In the genomic region with DNA sequence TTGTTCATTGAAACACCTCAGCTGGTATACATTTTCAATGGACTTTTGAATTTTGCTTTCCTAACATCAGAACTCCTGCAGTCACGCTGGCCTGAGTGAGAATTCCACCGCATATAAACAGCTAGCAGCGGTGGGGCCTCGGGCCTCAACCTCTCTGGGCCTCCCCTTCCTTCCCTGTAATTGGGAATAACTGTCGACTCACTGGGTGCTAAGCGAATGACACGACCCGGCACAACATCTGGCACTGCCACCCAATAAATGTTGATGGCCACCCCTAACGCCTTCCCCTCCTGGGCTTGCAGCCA, we compare ENCODE assay signal across 8 cellular contexts. TPM values are rescaled to one million over a fixed set of nuclear protein-coding genes. Genes with fewer than 3 reads are reported as not detected.
DNase-seq lines count a peak whose midpoint lies in the region; ATAC-seq and TF ChIP-seq lines count a peak whose summit lies in the region.

No MANE protein-coding gene starts in this region.

- H3K27me3 Mint-ChIP-seq in dendritic cell treated with granulocyte-macrophage colony-stimulating factor and Interleukin-4, amounts not matched to agents 40 ng/mL and 50 ng/mL, for 4 days = no peaks in the 10 kb centered on the region

- no peaks in the 10 kb centered on the region for H3K4me1 ChIP-seq in BE2C
- peaks cover 0 to 14% of the 10 kb centered on the region in 2 donors for H3K4me1 ChIP-seq in muscle layer of duodenum (ENCODE audit: control insufficient read depth in 1 of 2, insufficient read depth in 2 of 2, low read length in 2 of 2)

- peaks cover 43% of the 10 kb centered on the region for H3K36me3 Mint-ChIP-seq in dendritic cell treated with granulocyte-macrophage colony-stimulating factor and Interleukin-4, amounts not matched to agents 40 ng/mL and 50 ng/mL, for 4 days (ENCODE audit: low read depth)

- peak overlapping the region; percentile 91 for H3K27ac Mint-ChIP-seq in dendritic cell treated with granulocyte-macrophage colony-stimulating factor and Interleukin-4, amounts not matched to agents 40 ng/mL and 50 ng/mL, for 4 days

- H3K36me3 ChIP-seq in BE2C (peaks cover 28% of the 10 kb centered on the region), muscle layer of duodenum (ENCODE audit: control insufficient read depth in 1 of 2, insufficient read depth in 2 of 2, low read length in 2 of 2) (peaks cover 6 to 20% of the 10 kb centered on the region in 2 donors)

- intact Hi-C loops in dendritic cell treated with granulocyte-macrophage colony-stimulating factor and Interleukin-4, amounts not matched to agents 40 ng/mL and 50 ng/mL, for 4 days (cut with micrococcal nuclease) = no loop called here

- TF ChIP-seq CTCF in BE2C (IDR thresholded peaks at IDR 0.05; ENCODE audit: low read depth, low read length) = no peak

- H3K27ac ChIP-seq in muscle layer of duodenum (ENCODE audit: low read length) = peak overlapping the region; percentile 75

- H3K4me1 Mint-ChIP-seq in dendritic cell treated with granulocyte-macrophage colony-stimulating factor and Interleukin-4, amounts not matched to agents 40 ng/mL and 50 ng/mL, for 4 days (ENCODE audit: low read depth) = peaks cover 16% of the 10 kb centered on the region

- DNase-seq in BE2C (no peak), LoVo (ENCODE audit: low spot score) (peak; percentile 29), NCI-H510A treated with DMSO at 0.1 percent for 48 hours (lab: John Stamatoyannopoulos, UW) (no peak), mesenteric fat pad (ENCODE audit: low spot score) (no peak)
- no peak for DNase-seq in activated CD8-positive, alpha-beta memory T cell treated with anti-CD3 and anti-CD28 coated beads, Interleukin-2, amount 50 U/mL, for 48 hours

- no peaks in the 10 kb centered on the region for H3K9me3 Mint-ChIP-seq in dendritic cell treated with granulocyte-macrophage colony-stimulating factor and Interleukin-4, amounts not matched to agents 40 ng/mL and 50 ng/mL, for 4 days

- no peak for ATAC-seq in GM19397 (IDR thresholded peaks at IDR 0.05; ENCODE audit: unreplicated experiment)

- H3K27me3 ChIP-seq in BE2C (no peaks in the 10 kb centered on the region), muscle layer of duodenum (ENCODE audit: low read depth, low read length) (no peaks in the 10 kb centered on the region)

- peak overlapping the region; percentile 99 for H3K4me3 Mint-ChIP-seq in dendritic cell treated with granulocyte-macrophage colony-stimulating factor and Interleukin-4, amounts not matched to agents 40 ng/mL and 50 ng/mL, for 4 days

- H3K4me3 ChIP-seq in BE2C (ENCODE audit: low read depth, low read length) = peak overlapping the region; percentile 87
- H3K4me3 ChIP-seq in muscle layer of duodenum (ENCODE audit: low read depth in 1 of 2, low read length in 2 of 2) = peak overlapping the region; percentile 77 to 80

- H3K9me3 ChIP-seq in BE2C (no peaks in the 10 kb centered on the region), muscle layer of duodenum (ENCODE audit: control insufficient read depth in 1 of 2, low read length in 2 of 2) (no peaks in the 10 kb centered on the region)

RNA-seq across cellular contexts. Expression of gene RCC1L, which starts 0.7 kb away (rescaled TPM):
- polyA plus RNA-seq in BE2C (2012; ENCODE audit: insufficient read depth, insufficient read length, low read depth) = 59.4 TPM
- total RNA-seq in mesenteric fat pad = 44.2 TPM

RNA-seq across cellular contexts. Expression of gene GTF2IRD2B, which starts 19.5 kb away (rescaled TPM):
- 17.1 TPM for polyA plus RNA-seq in BE2C (2012; ENCODE audit: insufficient read depth, insufficient read length, low read depth)
- 24.2 TPM for total RNA-seq in mesenteric fat pad
